Comparison of ENCODE assay signal across 8 cellular contexts in the genomic region with DNA sequence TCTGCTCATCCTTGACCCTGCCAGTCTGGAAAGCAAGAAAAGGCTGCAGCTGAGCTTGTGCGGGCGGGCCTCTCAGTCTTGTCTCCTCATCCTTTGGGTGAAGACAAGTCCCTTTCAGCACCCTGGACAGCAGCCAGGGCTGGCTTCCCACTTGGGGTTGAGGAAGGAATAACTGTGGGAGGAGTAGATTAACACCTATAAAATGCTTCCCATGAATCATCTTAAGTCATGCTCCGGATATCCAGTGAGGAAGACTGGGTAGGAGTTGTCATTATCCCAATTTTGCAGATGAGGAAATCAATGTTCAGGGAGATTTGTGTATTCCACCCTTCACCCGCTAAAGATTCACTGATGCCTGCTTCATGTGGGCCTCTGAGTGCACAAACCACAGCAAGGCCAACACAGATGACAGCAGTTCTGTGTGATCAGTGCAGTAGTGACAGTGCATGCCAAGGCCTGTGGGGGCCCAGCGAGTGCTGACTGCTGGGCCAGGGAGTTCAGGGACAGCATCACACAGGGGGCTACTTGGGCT. TPM values are rescaled to one million over a fixed set of nuclear protein-coding genes. Genes with fewer than 3 reads are reported as not detected.
DNase-seq lines count a peak whose midpoint lies in the region; ATAC-seq and TF ChIP-seq lines count a peak whose summit lies in the region.

No MANE protein-coding gene starts in this region.

- peak; percentile 45 for ATAC-seq in left ventricle myocardium superior
- no peak for ATAC-seq in HG02970 (IDR thresholded peaks at IDR 0.05; ENCODE audit: low FRiP score, unreplicated experiment)

- DNase-seq in ELF-1 (ENCODE audit: low read depth, low spot score) (peak; percentile 71), NB4 (ENCODE audit: low read depth) (peak; percentile 64), left ventricle myocardium superior (peak; percentile 79), NCI-H1417 (lab: John Stamatoyannopoulos, UW) (no peak), COLO668 (lab: John Stamatoyannopoulos, UW; ENCODE audit: unreplicated experiment) (no peak)
- peak; percentile 31 for DNase-seq in activated naive CD4-positive, alpha-beta T cell treated with anti-CD3 and anti-CD28 coated beads, Interleukin-2, amount 50 U/mL, for 16 hours
- DNase-seq in stimulated activated CD4-positive, alpha-beta T cell treated with anti-CD3 and anti-CD28 coated beads, Interleukin-2, amount 100 ng/mL, for 24 hours = peak; percentile 58 to 61

- no peak overlapping the region for H3K4me3 ChIP-seq in NB4 (ENCODE audit: low read depth, low read length)

- TF ChIP-seq POLR2A in NB4 (IDR thresholded peaks at IDR 0.05; ENCODE audit: extremely low read depth, insufficient read length) = no peak

- intact Hi-C loops in left ventricle myocardium superior (cut with micrococcal nuclease) = no loop called here

- no peak for TF ChIP-seq CTCF in NB4 (IDR thresholded peaks at IDR 0.05; ENCODE audit: low read depth, low read length)

RNA-seq across cellular contexts. Expression of a gene that starts 20.1 kb away (rescaled TPM):
- total RNA-seq in left ventricle myocardium superior = 16.1 TPM

RNA-seq across cellular contexts. Expression of a gene that starts 40.2 kb away (rescaled TPM):
- total RNA-seq in left ventricle myocardium superior = 10.0 TPM

Comparison
In these comparisons a context has a peak if more than half of its experiments do, and no peak if none do; other contexts are left out.
1. DNase-seq: peak in ELF-1 (single experiment), NB4 (single experiment), activated naive CD4-positive, alpha-beta T cell treated with anti-CD3 and anti-CD28 coated beads, Interleukin-2, amount 50 U/mL, for 16 hours (single experiment), left ventricle myocardium superior (single experiment) and stimulated activated CD4-positive, alpha-beta T cell treated with anti-CD3 and anti-CD28 coated beads, Interleukin-2, amount 100 ng/mL, for 24 hours (2 of 2); none in NCI-H1417 (0 of 3) and COLO668 (single experiment).